In genomic region chr4:144574004-144574403, GRCh38 we compare ENCODE assay signal across 13 cellular contexts.
DNase-seq lines count a peak whose midpoint lies in the region; ATAC-seq and TF ChIP-seq lines count a peak whose summit lies in the region.
"Had no signal": no experiment of that assay in that cellular context is flagged by ENCODE, and none has a peak within 500 bp of the region (broad histone marks: within the 10 kb centered on the region; RNA-seq: fewer than 3 reads in every experiment).

No MANE protein-coding gene starts in this region.

- H3K27me3 ChIP-seq in IMR-90 (ENCODE audit: control insufficient read depth, insufficient read depth, low read length): no peaks in the 10 kb centered on the region
- no peaks in the 10 kb centered on the region for H3K27me3 ChIP-seq in prostate gland (replicated peaks; ENCODE audit: insufficient read depth)

- no peaks in the 10 kb centered on the region; the same call in 1 of the 2 replicates for H3K27me3 Mint-ChIP-seq in HFFc6 (ENCODE audit: insufficient read depth)
- H3K27me3 Mint-ChIP-seq: progenitor cell of endocrine pancreas had no signal

- no peak overlapping the region for H3K9ac ChIP-seq in IMR-90 (ENCODE audit: low read depth, low read length)

- DNase-seq in IMR-90 (no peak), left kidney (ENCODE audit: low read depth, low spot score) (peak; percentile 18), prostate gland (ENCODE audit: low spot score) (no peak), HFFc6 (no peak)
- DNase-seq: CD4-positive, CD25-positive, alpha-beta regulatory T cell; HCEC 1CT; head of caudate nucleus; NCI-H2107 had no signal

- H3K4me3 ChIP-seq in IMR-90 (ENCODE audit: insufficient read depth, low read depth, low read length) (no peak overlapping the region), prostate gland (no peak overlapping the region)

- H3K9me3 Mint-ChIP-seq in HFFc6: no peaks in the 10 kb centered on the region

- peaks cover 25% of the 10 kb centered on the region for H3K4me1 Mint-ChIP-seq in HFFc6 (ENCODE audit: low read depth)
- H3K4me1 Mint-ChIP-seq: CD4-positive, CD25-positive, alpha-beta regulatory T cell had no signal

- dilution Hi-C loops in IMR-90 (cut with HindIII; ENCODE audit: low sequenced_read_pairs, unreplicated experiment): no loop called here

- POLR2A ChIA-PET in IMR-90 (lab: Charles Lee; ENCODE audit: unreplicated experiment): no interaction called here

- H3K23ac ChIP-seq in IMR-90 (ENCODE audit: low read depth, low read length): no peak overlapping the region

- H3K4ac ChIP-seq in IMR-90 (ENCODE audit: low read depth, low read length): no peak overlapping the region

- no peak overlapping the region for H2AK9ac ChIP-seq in IMR-90 (replicated peaks; ENCODE audit: low read depth, low read length, poor library complexity)

- peak overlapping the region; percentile 69 for H2AFZ ChIP-seq in IMR-90 (replicated peaks; ENCODE audit: low read length, poor library complexity)

- no peak overlapping the region for H3K27ac Mint-ChIP-seq in HFFc6
- H3K27ac Mint-ChIP-seq: CD4-positive, CD25-positive, alpha-beta regulatory T cell; progenitor cell of endocrine pancreas had no signal

- no peaks in the 10 kb centered on the region for H3K36me3 Mint-ChIP-seq in HFFc6 (ENCODE audit: low read depth)
- H3K36me3 Mint-ChIP-seq: CD4-positive, CD25-positive, alpha-beta regulatory T cell had no signal

- BruUV-seq in IMR-90 (replicated peaks; lab: Mats Ljungman, UMichigan): no TSS peak

- H3K4me1 ChIP-seq in IMR-90 (ENCODE audit: control insufficient read depth, insufficient read depth, low read length) (no peaks in the 10 kb centered on the region; the same call in 1 of the 2 replicates), prostate gland (replicated peaks) (no peaks in the 10 kb centered on the region)

- H3K9me1 ChIP-seq in IMR-90 (ENCODE audit: insufficient read depth, low read length): no peaks in the 10 kb centered on the region

- H3K9me3 ChIP-seq in IMR-90 (ENCODE audit: control insufficient read depth, insufficient read depth, low read length) (no peaks in the 10 kb centered on the region), prostate gland (no peaks in the 10 kb centered on the region)

- no peak overlapping the region for H2BK120ac ChIP-seq in IMR-90 (ENCODE audit: low read depth, low read length)

- H3K56ac ChIP-seq in IMR-90 (ENCODE audit: extremely low read depth, insufficient read depth, low read length): no peak overlapping the region

- intact Hi-C loops in IMR-90 (cut with micrococcal nuclease): no loop called here
- intact Hi-C loops in prostate gland (cut with DNase I): no loop called here

- no peak overlapping the region for H2BK5ac ChIP-seq in IMR-90 (ENCODE audit: low read depth, low read length, poor library complexity, severe bottlenecking)

- H4K20me1 ChIP-seq in IMR-90 (ENCODE audit: insufficient read depth, low read length): no peaks in the 10 kb centered on the region

- no peak overlapping the region for H2AK5ac ChIP-seq in IMR-90 (ENCODE audit: low read depth, low read length)

- no CpG with 5 or more reads among the region's 1 CpG for WGBS in IMR-90 (ENCODE audit: extremely low coverage in 2 of 2, insufficient read length in 1 of 2), 2 experiments
- WGBS in prostate gland: 51% methylated on average over 1 of the region's 1 CpG

- no peak overlapping the region for H3K4me3 Mint-ChIP-seq in HFFc6
- H3K4me3 Mint-ChIP-seq: CD4-positive, CD25-positive, alpha-beta regulatory T cell had no signal

- no peak overlapping the region for H3K4me2 ChIP-seq in IMR-90 (ENCODE audit: low read depth, low read length)

- 0 out of 2 replicates have a peak overlapping the region, but pooled peaks have one; percentile 48 for H3K14ac ChIP-seq in IMR-90 (replicated peaks; ENCODE audit: low read depth, low read length)

- H4K91ac ChIP-seq in IMR-90 (ENCODE audit: insufficient read depth, low read depth, low read length): no peak overlapping the region

- H4K5ac ChIP-seq in IMR-90 (ENCODE audit: low read depth, low read length): no peak overlapping the region

- 0 out of 2 replicates have a peak overlapping the region, but pooled peaks have one; percentile 18 for H2BK20ac ChIP-seq in IMR-90 (ENCODE audit: low read depth, low read length)

- H3K27ac ChIP-seq in IMR-90 (ENCODE audit: insufficient read depth, low read length) (no peak overlapping the region), prostate gland (no peak overlapping the region)

- H3K79me1 ChIP-seq in IMR-90 (ENCODE audit: low read depth in 1 of 2, low read length in 2 of 2): no peaks in the 10 kb centered on the region

- H2BK15ac ChIP-seq in IMR-90 (ENCODE audit: low read depth, low read length): no peak overlapping the region

- TF ChIP-seq CTCF in IMR-90 (conservative IDR thresholded peaks at IDR 0.05; ENCODE audit: low read depth, low read length): no peak
- no peak for TF ChIP-seq CTCF in prostate gland (IDR thresholded peaks at IDR 0.05)
- no peak for TF ChIP-seq CTCF in HFFc6 (IDR thresholded peaks at IDR 0.05)

- CTCF ChIA-PET in IMR-90 (lab: Yijun Ruan, JAX): no interaction called here

- ATAC-seq in GM19043 (IDR thresholded peaks at IDR 0.05; ENCODE audit: low read depth, unreplicated experiment): peak; percentile 84
- peak; percentile 68 for ATAC-seq in GM21825 (IDR thresholded peaks at IDR 0.05; ENCODE audit: unreplicated experiment)
- ATAC-seq in IMR-90 (ENCODE audit: low read depth): no peak
- ATAC-seq in GM19035 (IDR thresholded peaks at IDR 0.05; ENCODE audit: unreplicated experiment): no peak
- no peak for ATAC-seq in GM19455 (IDR thresholded peaks at IDR 0.05; ENCODE audit: unreplicated experiment)

- H4K8ac ChIP-seq in IMR-90 (ENCODE audit: low read depth in 2 of 2, low read length in 2 of 2): no peak overlapping the region

- in situ Hi-C loops in IMR-90 (cut with MboI; ENCODE audit: low sequenced_read_pairs): no loop called here

- H3K18ac ChIP-seq in IMR-90 (ENCODE audit: low read depth, low read length): no peak overlapping the region

- no peak for TF ChIP-seq RAD21 in IMR-90 (IDR thresholded peaks at IDR 0.05; ENCODE audit: low read length)

- H3K36me3 ChIP-seq in IMR-90 (ENCODE audit: control insufficient read depth, insufficient read depth, low read length) (no peaks in the 10 kb centered on the region), prostate gland (no peaks in the 10 kb centered on the region)

- TF ChIP-seq POLR2A in IMR-90 (IDR thresholded peaks at IDR 0.05; ENCODE audit: low read depth, low read length): no peak
- TF ChIP-seq POLR2A in prostate gland (IDR thresholded peaks at IDR 0.05): no peak

TF ChIP-seq in IMR-90, 13 proteins besides CTCF, POLR2A, EP300 and RAD21:
- TF ChIP-seq RFX5 (IDR thresholded peaks at IDR 0.05; ENCODE audit: low read depth, low read length): no peak
- no peak for TF ChIP-seq SMC3 (IDR thresholded peaks at IDR 0.05; ENCODE audit: low read depth, low read length)
- TF ChIP-seq CHD1 (IDR thresholded peaks at IDR 0.05; ENCODE audit: low read depth, low read length): no peak
- TF ChIP-seq NFE2L2 (IDR thresholded peaks at IDR 0.05; ENCODE audit: low read depth, low read length): no peak
TF ChIP-seq in IMR-90: peak in this region for 0.

Comparison
In these comparisons a context has a peak if more than half of its experiments do, and no peak if none do; other contexts are left out.
1. ATAC-seq: peak in GM19043 (single experiment) and GM21825 (single experiment); none in IMR-90 (single experiment), GM19035 (single experiment) and GM19455 (single experiment).